11 cellular contexts compared by ENCODE assay signal in genomic region chr2:101349893-101350662, GRCh38. TPM values are rescaled to one million over a fixed set of nuclear protein-coding genes. Genes with fewer than 3 reads are reported as not detected.
DNase-seq lines count a peak whose midpoint lies in the region; ATAC-seq, FAIRE-seq and TF ChIP-seq lines count a peak whose summit lies in the region.
"Had no signal": no experiment of that assay in that cellular context is flagged by ENCODE, and none has a peak within 500 bp of the region (broad histone marks: within the 10 kb centered on the region; RNA-seq: fewer than 3 reads in every experiment).

No MANE protein-coding gene starts in this region.

- no peaks in the 10 kb centered on the region for H3K4me1 ChIP-seq in Panc1 (ENCODE audit: control insufficient read depth, insufficient read depth, low read length)
- H3K4me1 ChIP-seq: HAP-1 had no signal

- intact Hi-C loops in Panc1 (cut with micrococcal nuclease; ENCODE audit: unreplicated experiment): loop anchor here (5.0 kb wide), 1 partner anchor 37 kb away; the partner anchor contains the start of gene CREG2

- TF ChIP-seq CTCF in D721Med (IDR thresholded peaks at IDR 0.05; ENCODE audit: insufficient read depth, missing control alignments) (peak; percentile 6), Panc1 (IDR thresholded peaks at IDR 0.05) (no peak), epithelial cell of esophagus (IDR thresholded peaks at IDR 0.05; ENCODE audit: insufficient read depth, low read depth, low read length, missing control alignments) (peak; percentile 30)

- CTCF ChIA-PET in Panc1 (lab: Charles Lee): interaction anchor here (0.6 to 1.5 kb wide), 3 partner anchors 8 to 404 kb away, joined by 3 read pairs; no protein-coding TSS in a partner anchor

- POLR2A ChIA-PET in Panc1 (lab: Charles Lee): interaction anchor here (0.6 kb wide), 1 partner anchor 125 kb away, joined by 8 read pairs; the partner anchor contains the start of gene RFX8

- H3K27me3 ChIP-seq in Panc1 (ENCODE audit: control insufficient read depth, insufficient read depth, low read length): no peaks in the 10 kb centered on the region

- ATAC-seq in Panc1 (peak; percentile 53; the same call in 1 of the 2 replicates), GM19467 (IDR thresholded peaks at IDR 0.05; ENCODE audit: unreplicated experiment) (no peak)
- ATAC-seq: left ventricle myocardium superior had no signal

- no peak for DNase-seq in D721Med (ENCODE audit: insufficient read length, low spot score)
- DNase-seq in Panc1 (ENCODE audit: low read depth, low spot score): no peak
- peak; percentile 40 for DNase-seq in epithelial cell of esophagus (ENCODE audit: low read depth)
- DNase-seq in occipital lobe (lab: John Stamatoyannopoulos, UW): peak; percentile 20
- DNase-seq in NCI-H146 (lab: John Stamatoyannopoulos, UW): no peak
- no peak for DNase-seq in NCI-H226
- DNase-seq in NCI-H748 (lab: John Stamatoyannopoulos, UW; ENCODE audit: unreplicated experiment): no peak
- DNase-seq: left ventricle myocardium superior; stimulated activated CD4-positive, alpha-beta T cell treated with anti-CD3 and anti-CD28 coated beads, Interleukin-4, amount 100 ng/mL, for 4 hours had no signal

- no TSS peak for BruUV-seq in Panc1 (replicated peaks; lab: Mats Ljungman, UMichigan)

- H3K27ac ChIP-seq in Panc1 (ENCODE audit: low read length): no peak overlapping the region

- H3K9me3 ChIP-seq in Panc1 (ENCODE audit: control insufficient read depth, insufficient read depth, low read depth, low read length): no peaks in the 10 kb centered on the region
- H3K9me3 ChIP-seq: HAP-1 had no signal

- no peak for FAIRE-seq in D721Med (lab: Jason Lieb, UNC)

- H3K4me3 ChIP-seq in Panc1 (ENCODE audit: low read depth in 2 of 2, low read length in 2 of 2) (no peak overlapping the region), epithelial cell of esophagus (ENCODE audit: low read length) (no peak overlapping the region)
- H3K4me3 ChIP-seq: HAP-1 had no signal

- no peaks in the 10 kb centered on the region for H3K36me3 ChIP-seq in Panc1 (ENCODE audit: control insufficient read depth, insufficient read depth, low read length)
- H3K36me3 ChIP-seq: HAP-1 had no signal

- in situ Hi-C loops in Panc1 (cut with HindIII; ENCODE audit: low pct_unique_long_range_greater_than_20kb, low sequenced_read_pairs): no loop called here

RNA-seq across cellular contexts. Expression of gene CREG2, which starts 37.2 kb away (rescaled TPM):
- total RNA-seq in Panc1 (2021; ENCODE audit: unreplicated experiment) (0.21 TPM), occipital lobe (4.8 TPM)
- not detected for polyA plus RNA-seq in Panc1 (2012; ENCODE audit: insufficient read length)
- total RNA-seq: left ventricle myocardium superior had no signal

RNA-seq across cellular contexts. Expression of gene RNF149, which starts 41.6 kb away (rescaled TPM):
- total RNA-seq in Panc1 (2021; ENCODE audit: unreplicated experiment): 29.9 TPM
- 20.5 TPM for polyA plus RNA-seq in Panc1 (2012; ENCODE audit: insufficient read length)
- 55.8 TPM for total RNA-seq in occipital lobe

Comparison
In these comparisons a context has a peak if more than half of its experiments do, and no peak if none do; other contexts are left out.
1. DNase-seq: peak in epithelial cell of esophagus (single experiment) and occipital lobe (single experiment); none in D721Med (single experiment), Panc1 (single experiment), NCI-H146 (single experiment), NCI-H226 (single experiment) and NCI-H748 (single experiment).